Comparison of ENCODE assay signal across 19 cellular contexts in the genomic region with DNA sequence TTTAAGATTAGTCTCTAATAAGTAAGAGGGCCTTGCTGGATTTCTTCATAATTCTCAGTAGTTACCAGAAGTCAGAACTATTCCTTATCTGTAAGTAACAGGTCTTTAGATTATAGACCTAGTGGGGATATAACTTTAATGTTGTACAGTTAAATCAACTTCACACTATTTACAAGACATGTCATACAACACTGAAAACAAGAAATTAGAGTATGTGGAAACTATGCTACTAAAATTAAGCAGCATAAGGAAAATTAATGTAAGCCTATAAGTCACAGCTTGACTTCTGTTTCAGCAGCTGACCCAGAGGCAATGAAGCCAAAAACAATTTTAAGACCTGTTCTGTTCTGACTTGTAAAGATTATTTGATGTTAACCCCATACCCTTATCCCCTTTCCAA.
"Had no signal": no experiment of that assay in that cellular context is flagged by ENCODE, and none has a peak within 500 bp of the region (broad histone marks: within the 10 kb centered on the region; RNA-seq: fewer than 3 reads in every experiment).

No MANE protein-coding gene starts in this region.

- H3K9me3 ChIP-seq: adrenal gland, mucosa of descending colon, spleen, tibial artery had no signal

- ATAC-seq: activated naive CD4-positive, alpha-beta T cell treated with anti-CD3 and anti-CD28 coated beads, Interleukin-2, amount 50 U/mL, for 72 hours; esophagus mucosa; mucosa of descending colon; naive thymus-derived CD8-positive, alpha-beta T cell; sciatic nerve; T-cell had no signal

- H3K4me1 ChIP-seq: adrenal gland, parathyroid adenoma had no signal

- H3K36me3 ChIP-seq: adrenal gland, spleen, tibial artery, WERI-Rb-1 had no signal

- H3K9ac ChIP-seq: parathyroid adenoma had no signal

- H3K27me3 ChIP-seq: adrenal gland, spleen, tibial artery had no signal

- H3K27ac ChIP-seq: adrenal gland, parathyroid adenoma, spleen, WERI-Rb-1 had no signal

- H3K4me3 ChIP-seq: adrenal gland, mucosa of descending colon, spleen, tibial artery had no signal

- FAIRE-seq: astrocyte, bronchial epithelial cell had no signal

- DNase-seq: activated CD4-positive, alpha-beta T cell treated with anti-CD3 and anti-CD28 coated beads, Interleukin-2, amount 50 U/mL, for 48 hours; activated gamma-delta T cell treated with Interleukin-2 at 50 U/mL for 16 hours; adrenal gland; cerebellar nuclear complex; effector CD4-positive, alpha-beta T cell; mucosa of descending colon; naive thymus-derived CD8-positive, alpha-beta T cell; spleen; stimulated activated naive CD4-positive, alpha-beta T cell; substantia nigra; T-cell; tibial artery; WERI-Rb-1 had no signal
